In the genomic region with DNA sequence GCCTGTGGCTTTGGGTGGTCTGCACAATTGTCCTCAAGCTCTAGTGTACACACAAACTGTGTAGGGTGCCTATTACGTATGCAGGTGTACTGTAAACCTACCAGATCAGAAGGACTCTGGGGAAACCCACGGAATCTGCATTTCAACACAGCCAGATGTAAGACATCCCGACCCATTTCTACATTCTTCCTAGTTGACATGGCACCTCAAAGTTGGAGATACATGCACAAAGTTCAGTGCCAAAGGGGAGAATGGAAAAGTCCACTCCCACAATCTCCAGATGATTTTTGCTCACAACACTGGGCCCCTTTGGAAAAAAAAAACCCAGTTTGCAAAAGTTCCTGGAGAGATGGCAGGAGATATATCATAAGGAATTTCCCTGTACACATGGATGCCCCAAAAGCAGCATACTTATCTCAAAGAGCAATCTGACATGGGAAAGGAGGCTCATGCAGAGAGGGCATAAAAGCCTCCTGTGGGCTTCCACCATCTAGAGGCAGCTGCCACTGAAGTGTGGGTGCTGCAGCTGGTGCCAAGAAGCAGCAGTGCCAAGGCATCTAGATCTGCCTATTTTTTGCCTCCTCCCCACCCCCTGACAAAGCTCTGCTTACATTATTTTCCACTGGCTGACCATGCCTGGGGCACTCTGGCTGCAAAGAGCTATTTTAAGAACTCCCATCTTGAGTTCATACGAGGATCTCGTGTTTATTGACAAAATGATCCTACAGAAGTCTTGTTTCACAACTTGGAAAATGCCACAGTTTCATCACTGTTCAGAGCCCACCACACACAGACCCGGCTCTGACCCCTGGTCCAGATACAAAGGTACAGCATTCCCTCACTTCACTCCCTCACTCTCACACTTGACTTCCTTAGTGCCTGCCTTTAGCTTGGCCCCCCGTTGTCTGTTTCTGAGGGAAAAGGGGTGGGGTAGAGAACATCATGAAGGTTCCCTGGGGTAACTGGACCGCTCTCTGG, we compare ENCODE assay signal across 3 cellular contexts.
TF ChIP-seq lines count a peak whose summit lies in the region.

No MANE protein-coding gene starts in this region.

TF ChIP-seq in SK-N-SH, 30 proteins besides CTCF, POLR2A, EP300 and RAD21:
- TF ChIP-seq, protein P1, sequence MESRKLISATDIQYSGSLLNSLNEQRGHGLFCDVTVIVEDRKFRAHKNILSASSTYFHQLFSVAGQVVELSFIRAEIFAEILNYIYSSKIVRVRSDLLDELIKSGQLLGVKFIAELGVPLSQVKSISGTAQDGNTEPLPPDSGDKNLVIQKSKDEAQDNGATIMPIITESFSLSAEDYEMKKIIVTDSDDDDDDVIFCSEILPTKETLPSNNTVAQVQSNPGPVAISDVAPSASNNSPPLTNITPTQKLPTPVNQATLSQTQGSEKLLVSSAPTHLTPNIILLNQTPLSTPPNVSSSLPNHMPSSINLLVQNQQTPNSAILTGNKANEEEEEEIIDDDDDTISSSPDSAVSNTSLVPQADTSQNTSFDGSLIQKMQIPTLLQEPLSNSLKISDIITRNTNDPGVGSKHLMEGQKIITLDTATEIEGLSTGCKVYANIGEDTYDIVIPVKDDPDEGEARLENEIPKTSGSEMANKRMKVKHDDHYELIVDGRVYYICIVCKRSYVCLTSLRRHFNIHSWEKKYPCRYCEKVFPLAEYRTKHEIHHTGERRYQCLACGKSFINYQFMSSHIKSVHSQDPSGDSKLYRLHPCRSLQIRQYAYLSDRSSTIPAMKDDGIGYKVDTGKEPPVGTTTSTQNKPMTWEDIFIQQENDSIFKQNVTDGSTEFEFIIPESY (IDR thresholded peaks at IDR 0.05; ENCODE audit: borderline replicate concordance, low read depth): no peak
- 0 out of 2 replicates have a peak, but pooled peaks have one; percentile 14 for TF ChIP-seq GATA2 (CRISPR knock-in tag; IDR thresholded peaks at IDR 0.05)

TF ChIP-seq in SK-N-SH treated with all-trans-retinoic acid at 6 μM for 48 hours, 23 proteins besides CTCF, POLR2A, EP300 and RAD21 (continues in another document):
- TF ChIP-seq, protein P2, sequence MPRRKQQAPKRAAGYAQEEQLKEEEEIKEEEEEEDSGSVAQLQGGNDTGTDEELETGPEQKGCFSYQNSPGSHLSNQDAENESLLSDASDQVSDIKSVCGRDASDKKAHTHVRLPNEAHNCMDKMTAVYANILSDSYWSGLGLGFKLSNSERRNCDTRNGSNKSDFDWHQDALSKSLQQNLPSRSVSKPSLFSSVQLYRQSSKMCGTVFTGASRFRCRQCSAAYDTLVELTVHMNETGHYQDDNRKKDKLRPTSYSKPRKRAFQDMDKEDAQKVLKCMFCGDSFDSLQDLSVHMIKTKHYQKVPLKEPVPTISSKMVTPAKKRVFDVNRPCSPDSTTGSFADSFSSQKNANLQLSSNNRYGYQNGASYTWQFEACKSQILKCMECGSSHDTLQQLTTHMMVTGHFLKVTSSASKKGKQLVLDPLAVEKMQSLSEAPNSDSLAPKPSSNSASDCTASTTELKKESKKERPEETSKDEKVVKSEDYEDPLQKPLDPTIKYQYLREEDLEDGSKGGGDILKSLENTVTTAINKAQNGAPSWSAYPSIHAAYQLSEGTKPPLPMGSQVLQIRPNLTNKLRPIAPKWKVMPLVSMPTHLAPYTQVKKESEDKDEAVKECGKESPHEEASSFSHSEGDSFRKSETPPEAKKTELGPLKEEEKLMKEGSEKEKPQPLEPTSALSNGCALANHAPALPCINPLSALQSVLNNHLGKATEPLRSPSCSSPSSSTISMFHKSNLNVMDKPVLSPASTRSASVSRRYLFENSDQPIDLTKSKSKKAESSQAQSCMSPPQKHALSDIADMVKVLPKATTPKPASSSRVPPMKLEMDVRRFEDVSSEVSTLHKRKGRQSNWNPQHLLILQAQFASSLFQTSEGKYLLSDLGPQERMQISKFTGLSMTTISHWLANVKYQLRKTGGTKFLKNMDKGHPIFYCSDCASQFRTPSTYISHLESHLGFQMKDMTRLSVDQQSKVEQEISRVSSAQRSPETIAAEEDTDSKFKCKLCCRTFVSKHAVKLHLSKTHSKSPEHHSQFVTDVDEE (CRISPR knock-in tag; IDR thresholded peaks at IDR 0.05): no peak
- TF ChIP-seq, protein P3, sequence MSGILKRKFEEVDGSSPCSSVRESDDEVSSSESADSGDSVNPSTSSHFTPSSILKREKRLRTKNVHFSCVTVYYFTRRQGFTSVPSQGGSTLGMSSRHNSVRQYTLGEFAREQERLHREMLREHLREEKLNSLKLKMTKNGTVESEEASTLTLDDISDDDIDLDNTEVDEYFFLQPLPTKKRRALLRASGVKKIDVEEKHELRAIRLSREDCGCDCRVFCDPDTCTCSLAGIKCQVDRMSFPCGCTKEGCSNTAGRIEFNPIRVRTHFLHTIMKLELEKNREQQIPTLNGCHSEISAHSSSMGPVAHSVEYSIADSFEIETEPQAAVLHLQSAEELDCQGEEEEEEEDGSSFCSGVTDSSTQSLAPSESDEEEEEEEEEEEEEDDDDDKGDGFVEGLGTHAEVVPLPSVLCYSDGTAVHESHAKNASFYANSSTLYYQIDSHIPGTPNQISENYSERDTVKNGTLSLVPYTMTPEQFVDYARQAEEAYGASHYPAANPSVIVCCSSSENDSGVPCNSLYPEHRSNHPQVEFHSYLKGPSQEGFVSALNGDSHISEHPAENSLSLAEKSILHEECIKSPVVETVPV (CRISPR knock-in tag; IDR thresholded peaks at IDR 0.05): no peak
- TF ChIP-seq ZNF70 (CRISPR knock-in tag; IDR thresholded peaks at IDR 0.05) (no peak), TOX (CRISPR knock-in tag; IDR thresholded peaks at IDR 0.05; ENCODE audit: borderline replicate concordance) (no peak), PPARA (CRISPR knock-in tag; IDR thresholded peaks at IDR 0.05; ENCODE audit: borderline replicate concordance) (no peak), PATZ1 (CRISPR knock-in tag; IDR thresholded peaks at IDR 0.05; ENCODE audit: borderline replicate concordance) (no peak), ZC3H10 (CRISPR knock-in tag; IDR thresholded peaks at IDR 0.05) (no peak), CREB5 (CRISPR knock-in tag; IDR thresholded peaks at IDR 0.05; ENCODE audit: low read depth) (no peak), ZNF8 (CRISPR knock-in tag; IDR thresholded peaks at IDR 0.05) (no peak), SNAI2 (CRISPR knock-in tag; IDR thresholded peaks at IDR 0.05) (no peak), ZFP3 (CRISPR knock-in tag; IDR thresholded peaks at IDR 0.05) (no peak), ZNF565 (CRISPR knock-in tag; conservative IDR thresholded peaks at IDR 0.05; ENCODE audit: low read depth) (no peak), ISL1 (CRISPR knock-in tag; IDR thresholded peaks at IDR 0.05) (no peak)

TF ChIP-seq in liver, 16 proteins besides CTCF, POLR2A, EP300 and RAD21 (continued from another document):
- TF ChIP-seq, protein P1 (IDR thresholded peaks at IDR 0.05): no peak
